ENCODE assay signal across 1 cellular context in the genomic region with DNA sequence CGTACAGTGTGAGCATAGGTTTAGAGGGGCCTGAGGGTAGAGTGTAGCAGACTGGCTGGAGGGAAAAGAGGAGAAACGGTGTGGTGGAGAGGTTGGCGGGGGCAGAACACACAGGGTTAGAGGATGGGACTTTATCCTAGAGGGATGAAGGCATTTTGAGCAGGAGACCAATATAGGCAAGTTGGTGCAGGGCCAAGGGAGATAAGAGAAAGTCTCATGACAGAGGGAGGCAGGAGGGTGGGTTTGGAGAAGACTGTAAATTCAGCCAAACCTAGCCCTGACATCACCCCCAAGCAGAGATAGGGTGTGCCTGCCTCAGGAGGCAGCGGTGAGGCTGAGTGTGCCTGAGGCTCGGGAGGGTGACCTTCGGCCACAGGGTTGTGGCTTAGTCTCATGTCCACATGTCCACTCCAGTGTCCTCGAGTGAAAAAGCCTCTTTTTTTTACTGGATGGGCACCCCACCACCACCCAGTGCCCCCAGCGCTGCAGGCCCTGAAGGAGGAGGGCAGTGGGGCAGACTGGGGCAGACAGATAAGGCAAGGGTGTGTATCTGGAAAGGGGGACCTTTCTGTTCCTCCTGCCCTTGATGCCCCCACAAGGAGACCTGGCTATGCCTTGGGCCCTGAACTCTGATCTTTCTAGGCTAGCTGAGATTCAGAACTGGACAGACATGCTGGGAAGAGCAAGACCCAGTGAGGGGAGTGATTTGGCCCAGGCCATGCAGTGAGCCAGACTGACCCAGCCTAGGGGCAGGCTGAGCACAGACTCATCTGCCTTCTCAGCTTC.
TF ChIP-seq lines count a peak whose summit lies in the region.

No MANE protein-coding gene starts in this region.

TF ChIP-seq in K562, 482 proteins besides CTCF, POLR2A, EP300 and RAD21 (continued from another document and continues in another):
- no peak for TF ChIP-seq SNRNP70 (optimal IDR thresholded peaks at IDR 0.05; ENCODE audit: low read depth, low read length)
- no peak for TF ChIP-seq ATF1 (CRISPR knock-in tag; IDR thresholded peaks at IDR 0.05)
- TF ChIP-seq ATF1 (tag; IDR thresholded peaks at IDR 0.05) = peak; percentile 65
- TF ChIP-seq ZFP30 (CRISPR knock-in tag; IDR thresholded peaks at IDR 0.05; ENCODE audit: borderline replicate concordance) = no peak
- TF ChIP-seq NR2C2 (CRISPR knock-in tag; IDR thresholded peaks at IDR 0.05) = no peak
- TF ChIP-seq NR2C2 (tag; IDR thresholded peaks at IDR 0.05) = peak; percentile 70
- TF ChIP-seq, protein P1, sequence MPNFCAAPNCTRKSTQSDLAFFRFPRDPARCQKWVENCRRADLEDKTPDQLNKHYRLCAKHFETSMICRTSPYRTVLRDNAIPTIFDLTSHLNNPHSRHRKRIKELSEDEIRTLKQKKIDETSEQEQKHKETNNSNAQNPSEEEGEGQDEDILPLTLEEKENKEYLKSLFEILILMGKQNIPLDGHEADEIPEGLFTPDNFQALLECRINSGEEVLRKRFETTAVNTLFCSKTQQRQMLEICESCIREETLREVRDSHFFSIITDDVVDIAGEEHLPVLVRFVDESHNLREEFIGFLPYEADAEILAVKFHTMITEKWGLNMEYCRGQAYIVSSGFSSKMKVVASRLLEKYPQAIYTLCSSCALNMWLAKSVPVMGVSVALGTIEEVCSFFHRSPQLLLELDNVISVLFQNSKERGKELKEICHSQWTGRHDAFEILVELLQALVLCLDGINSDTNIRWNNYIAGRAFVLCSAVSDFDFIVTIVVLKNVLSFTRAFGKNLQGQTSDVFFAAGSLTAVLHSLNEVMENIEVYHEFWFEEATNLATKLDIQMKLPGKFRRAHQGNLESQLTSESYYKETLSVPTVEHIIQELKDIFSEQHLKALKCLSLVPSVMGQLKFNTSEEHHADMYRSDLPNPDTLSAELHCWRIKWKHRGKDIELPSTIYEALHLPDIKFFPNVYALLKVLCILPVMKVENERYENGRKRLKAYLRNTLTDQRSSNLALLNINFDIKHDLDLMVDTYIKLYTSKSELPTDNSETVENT (CRISPR knock-in tag; IDR thresholded peaks at IDR 0.05) = 0 out of 2 replicates have a peak, but pooled peaks have one; percentile 9
- no peak for TF ChIP-seq PPARD (CRISPR knock-in tag; IDR thresholded peaks at IDR 0.05)
- TF ChIP-seq NCOA6 (IDR thresholded peaks at IDR 0.05) = no peak
- no peak for TF ChIP-seq HOXB6 (CRISPR knock-in tag; IDR thresholded peaks at IDR 0.05; ENCODE audit: borderline replicate concordance)
- TF ChIP-seq, protein P2, sequence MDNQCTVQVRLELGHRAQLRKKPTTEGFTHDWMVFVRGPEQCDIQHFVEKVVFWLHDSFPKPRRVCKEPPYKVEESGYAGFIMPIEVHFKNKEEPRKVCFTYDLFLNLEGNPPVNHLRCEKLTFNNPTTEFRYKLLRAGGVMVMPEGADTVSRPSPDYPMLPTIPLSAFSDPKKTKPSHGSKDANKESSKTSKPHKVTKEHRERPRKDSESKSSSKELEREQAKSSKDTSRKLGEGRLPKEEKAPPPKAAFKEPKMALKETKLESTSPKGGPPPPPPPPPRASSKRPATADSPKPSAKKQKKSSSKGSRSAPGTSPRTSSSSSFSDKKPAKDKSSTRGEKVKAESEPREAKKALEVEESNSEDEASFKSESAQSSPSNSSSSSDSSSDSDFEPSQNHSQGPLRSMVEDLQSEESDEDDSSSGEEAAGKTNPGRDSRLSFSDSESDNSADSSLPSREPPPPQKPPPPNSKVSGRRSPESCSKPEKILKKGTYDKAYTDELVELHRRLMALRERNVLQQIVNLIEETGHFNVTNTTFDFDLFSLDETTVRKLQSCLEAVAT (IDR thresholded peaks at IDR 0.05) = no peak
- TF ChIP-seq ZNF263 (CRISPR knock-in tag; IDR thresholded peaks at IDR 0.05; ENCODE audit: borderline replicate concordance) = no peak
- TF ChIP-seq, protein P3, sequence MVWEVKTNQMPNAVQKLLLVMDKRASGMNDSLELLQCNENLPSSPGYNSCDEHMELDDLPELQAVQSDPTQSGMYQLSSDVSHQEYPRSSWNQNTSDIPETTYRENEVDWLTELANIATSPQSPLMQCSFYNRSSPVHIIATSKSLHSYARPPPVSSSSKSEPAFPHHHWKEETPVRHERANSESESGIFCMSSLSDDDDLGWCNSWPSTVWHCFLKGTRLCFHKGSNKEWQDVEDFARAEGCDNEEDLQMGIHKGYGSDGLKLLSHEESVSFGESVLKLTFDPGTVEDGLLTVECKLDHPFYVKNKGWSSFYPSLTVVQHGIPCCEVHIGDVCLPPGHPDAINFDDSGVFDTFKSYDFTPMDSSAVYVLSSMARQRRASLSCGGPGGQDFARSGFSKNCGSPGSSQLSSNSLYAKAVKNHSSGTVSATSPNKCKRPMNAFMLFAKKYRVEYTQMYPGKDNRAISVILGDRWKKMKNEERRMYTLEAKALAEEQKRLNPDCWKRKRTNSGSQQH (CRISPR knock-in tag; IDR thresholded peaks at IDR 0.05) = 0 out of 2 replicates have a peak, but pooled peaks have one; percentile 52
- TF ChIP-seq, protein P4, sequence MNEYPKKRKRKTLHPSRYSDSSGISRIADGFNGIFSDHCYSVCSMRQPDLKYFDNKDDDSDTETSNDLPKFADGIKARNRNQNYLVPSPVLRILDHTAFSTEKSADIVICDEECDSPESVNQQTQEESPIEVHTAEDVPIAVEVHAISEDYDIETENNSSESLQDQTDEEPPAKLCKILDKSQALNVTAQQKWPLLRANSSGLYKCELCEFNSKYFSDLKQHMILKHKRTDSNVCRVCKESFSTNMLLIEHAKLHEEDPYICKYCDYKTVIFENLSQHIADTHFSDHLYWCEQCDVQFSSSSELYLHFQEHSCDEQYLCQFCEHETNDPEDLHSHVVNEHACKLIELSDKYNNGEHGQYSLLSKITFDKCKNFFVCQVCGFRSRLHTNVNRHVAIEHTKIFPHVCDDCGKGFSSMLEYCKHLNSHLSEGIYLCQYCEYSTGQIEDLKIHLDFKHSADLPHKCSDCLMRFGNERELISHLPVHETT (CRISPR knock-in tag; conservative IDR thresholded peaks at IDR 0.05 in 1 of 2, IDR thresholded peaks at IDR 0.05 in 1 of 2) = peak in 1 of 2 experiments; percentile 54; a peak in 1 of 4 replicates
- TF ChIP-seq, protein P5, sequence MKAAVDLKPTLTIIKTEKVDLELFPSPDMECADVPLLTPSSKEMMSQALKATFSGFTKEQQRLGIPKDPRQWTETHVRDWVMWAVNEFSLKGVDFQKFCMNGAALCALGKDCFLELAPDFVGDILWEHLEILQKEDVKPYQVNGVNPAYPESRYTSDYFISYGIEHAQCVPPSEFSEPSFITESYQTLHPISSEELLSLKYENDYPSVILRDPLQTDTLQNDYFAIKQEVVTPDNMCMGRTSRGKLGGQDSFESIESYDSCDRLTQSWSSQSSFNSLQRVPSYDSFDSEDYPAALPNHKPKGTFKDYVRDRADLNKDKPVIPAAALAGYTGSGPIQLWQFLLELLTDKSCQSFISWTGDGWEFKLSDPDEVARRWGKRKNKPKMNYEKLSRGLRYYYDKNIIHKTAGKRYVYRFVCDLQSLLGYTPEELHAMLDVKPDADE (conservative IDR thresholded peaks at IDR 0.05; ENCODE audit: control insufficient read depth, low read depth, low read length) = no peak
- no peak for TF ChIP-seq NFXL1 (CRISPR knock-in tag; IDR thresholded peaks at IDR 0.05)
- TF ChIP-seq, protein P6, sequence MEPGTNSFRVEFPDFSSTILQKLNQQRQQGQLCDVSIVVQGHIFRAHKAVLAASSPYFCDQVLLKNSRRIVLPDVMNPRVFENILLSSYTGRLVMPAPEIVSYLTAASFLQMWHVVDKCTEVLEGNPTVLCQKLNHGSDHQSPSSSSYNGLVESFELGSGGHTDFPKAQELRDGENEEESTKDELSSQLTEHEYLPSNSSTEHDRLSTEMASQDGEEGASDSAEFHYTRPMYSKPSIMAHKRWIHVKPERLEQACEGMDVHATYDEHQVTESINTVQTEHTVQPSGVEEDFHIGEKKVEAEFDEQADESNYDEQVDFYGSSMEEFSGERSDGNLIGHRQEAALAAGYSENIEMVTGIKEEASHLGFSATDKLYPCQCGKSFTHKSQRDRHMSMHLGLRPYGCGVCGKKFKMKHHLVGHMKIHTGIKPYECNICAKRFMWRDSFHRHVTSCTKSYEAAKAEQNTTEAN (CRISPR knock-in tag; IDR thresholded peaks at IDR 0.05) = no peak
- no peak for TF ChIP-seq NR2C1 (IDR thresholded peaks at IDR 0.05)
- TF ChIP-seq NR2C1 (tag; IDR thresholded peaks at IDR 0.05) = no peak
- TF ChIP-seq, protein P7, sequence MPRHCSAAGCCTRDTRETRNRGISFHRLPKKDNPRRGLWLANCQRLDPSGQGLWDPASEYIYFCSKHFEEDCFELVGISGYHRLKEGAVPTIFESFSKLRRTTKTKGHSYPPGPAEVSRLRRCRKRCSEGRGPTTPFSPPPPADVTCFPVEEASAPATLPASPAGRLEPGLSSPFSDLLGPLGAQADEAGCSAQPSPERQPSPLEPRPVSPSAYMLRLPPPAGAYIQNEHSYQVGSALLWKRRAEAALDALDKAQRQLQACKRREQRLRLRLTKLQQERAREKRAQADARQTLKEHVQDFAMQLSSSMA (CRISPR knock-in tag; IDR thresholded peaks at IDR 0.05) = no peak
- TF ChIP-seq NFE2 (IDR thresholded peaks at IDR 0.05; ENCODE audit: low read depth) = no peak
- TF ChIP-seq ARHGAP35 (IDR thresholded peaks at IDR 0.05; ENCODE audit: partially characterized antibody) = no peak
- no peak for TF ChIP-seq TAF1 (IDR thresholded peaks at IDR 0.05; ENCODE audit: control insufficient read depth, extremely low read depth, insufficient read depth, low read length, severe bottlenecking)
- TF ChIP-seq, protein P8, sequence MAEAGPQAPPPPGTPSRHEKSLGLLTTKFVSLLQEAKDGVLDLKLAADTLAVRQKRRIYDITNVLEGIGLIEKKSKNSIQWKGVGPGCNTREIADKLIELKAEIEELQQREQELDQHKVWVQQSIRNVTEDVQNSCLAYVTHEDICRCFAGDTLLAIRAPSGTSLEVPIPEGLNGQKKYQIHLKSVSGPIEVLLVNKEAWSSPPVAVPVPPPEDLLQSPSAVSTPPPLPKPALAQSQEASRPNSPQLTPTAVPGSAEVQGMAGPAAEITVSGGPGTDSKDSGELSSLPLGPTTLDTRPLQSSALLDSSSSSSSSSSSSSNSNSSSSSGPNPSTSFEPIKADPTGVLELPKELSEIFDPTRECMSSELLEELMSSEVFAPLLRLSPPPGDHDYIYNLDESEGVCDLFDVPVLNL (CRISPR knock-in tag; IDR thresholded peaks at IDR 0.05; ENCODE audit: low read depth) = no peak
- TF ChIP-seq, protein P9, sequence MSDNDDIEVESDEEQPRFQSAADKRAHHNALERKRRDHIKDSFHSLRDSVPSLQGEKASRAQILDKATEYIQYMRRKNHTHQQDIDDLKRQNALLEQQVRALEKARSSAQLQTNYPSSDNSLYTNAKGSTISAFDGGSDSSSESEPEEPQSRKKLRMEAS (CRISPR knock-in tag; IDR thresholded peaks at IDR 0.05) = 0 out of 2 replicates have a peak, but pooled peaks have one; percentile 38
- TF ChIP-seq ELF2 (CRISPR knock-in tag; IDR thresholded peaks at IDR 0.05) = no peak
- TF ChIP-seq ZNF830 (CRISPR knock-in tag; IDR thresholded peaks at IDR 0.05) = no peak
- TF ChIP-seq, protein P10, sequence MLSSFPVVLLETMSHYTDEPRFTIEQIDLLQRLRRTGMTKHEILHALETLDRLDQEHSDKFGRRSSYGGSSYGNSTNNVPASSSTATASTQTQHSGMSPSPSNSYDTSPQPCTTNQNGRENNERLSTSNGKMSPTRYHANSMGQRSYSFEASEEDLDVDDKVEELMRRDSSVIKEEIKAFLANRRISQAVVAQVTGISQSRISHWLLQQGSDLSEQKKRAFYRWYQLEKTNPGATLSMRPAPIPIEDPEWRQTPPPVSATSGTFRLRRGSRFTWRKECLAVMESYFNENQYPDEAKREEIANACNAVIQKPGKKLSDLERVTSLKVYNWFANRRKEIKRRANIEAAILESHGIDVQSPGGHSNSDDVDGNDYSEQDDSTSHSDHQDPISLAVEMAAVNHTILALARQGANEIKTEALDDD (IDR thresholded peaks at IDR 0.05) = peak; percentile 38; the same call in 1 of the 2 replicates
- no peak for TF ChIP-seq HDAC3 (IDR thresholded peaks at IDR 0.05; ENCODE audit: borderline replicate concordance, partially characterized antibody)
- 0 out of 2 replicates have a peak, but pooled peaks have one; percentile 44 for TF ChIP-seq MTA1 (IDR thresholded peaks at IDR 0.05; ENCODE audit: borderline replicate concordance)
- no peak for TF ChIP-seq SMAD2 (IDR thresholded peaks at IDR 0.05; ENCODE audit: low read depth, low read length)
- TF ChIP-seq RBM22 (IDR thresholded peaks at IDR 0.05; ENCODE audit: low read depth, low read length, poor library complexity, severe bottlenecking) = no peak
- TF ChIP-seq HCFC1 (IDR thresholded peaks at IDR 0.05; ENCODE audit: low read depth, low read length) = no peak
- TF ChIP-seq OTX1 (CRISPR knock-in tag; IDR thresholded peaks at IDR 0.05) = peak; percentile 70; the same call in 1 of the 2 replicates
- TF ChIP-seq NFRKB (IDR thresholded peaks at IDR 0.05; ENCODE audit: low read depth) = no peak
- TF ChIP-seq, protein P11, sequence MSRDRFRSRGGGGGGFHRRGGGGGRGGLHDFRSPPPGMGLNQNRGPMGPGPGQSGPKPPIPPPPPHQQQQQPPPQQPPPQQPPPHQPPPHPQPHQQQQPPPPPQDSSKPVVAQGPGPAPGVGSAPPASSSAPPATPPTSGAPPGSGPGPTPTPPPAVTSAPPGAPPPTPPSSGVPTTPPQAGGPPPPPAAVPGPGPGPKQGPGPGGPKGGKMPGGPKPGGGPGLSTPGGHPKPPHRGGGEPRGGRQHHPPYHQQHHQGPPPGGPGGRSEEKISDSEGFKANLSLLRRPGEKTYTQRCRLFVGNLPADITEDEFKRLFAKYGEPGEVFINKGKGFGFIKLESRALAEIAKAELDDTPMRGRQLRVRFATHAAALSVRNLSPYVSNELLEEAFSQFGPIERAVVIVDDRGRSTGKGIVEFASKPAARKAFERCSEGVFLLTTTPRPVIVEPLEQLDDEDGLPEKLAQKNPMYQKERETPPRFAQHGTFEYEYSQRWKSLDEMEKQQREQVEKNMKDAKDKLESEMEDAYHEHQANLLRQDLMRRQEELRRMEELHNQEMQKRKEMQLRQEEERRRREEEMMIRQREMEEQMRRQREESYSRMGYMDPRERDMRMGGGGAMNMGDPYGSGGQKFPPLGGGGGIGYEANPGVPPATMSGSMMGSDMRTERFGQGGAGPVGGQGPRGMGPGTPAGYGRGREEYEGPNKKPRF (IDR thresholded peaks at IDR 0.05; ENCODE audit: low read depth, low read length) = no peak
- TF ChIP-seq, protein P12, sequence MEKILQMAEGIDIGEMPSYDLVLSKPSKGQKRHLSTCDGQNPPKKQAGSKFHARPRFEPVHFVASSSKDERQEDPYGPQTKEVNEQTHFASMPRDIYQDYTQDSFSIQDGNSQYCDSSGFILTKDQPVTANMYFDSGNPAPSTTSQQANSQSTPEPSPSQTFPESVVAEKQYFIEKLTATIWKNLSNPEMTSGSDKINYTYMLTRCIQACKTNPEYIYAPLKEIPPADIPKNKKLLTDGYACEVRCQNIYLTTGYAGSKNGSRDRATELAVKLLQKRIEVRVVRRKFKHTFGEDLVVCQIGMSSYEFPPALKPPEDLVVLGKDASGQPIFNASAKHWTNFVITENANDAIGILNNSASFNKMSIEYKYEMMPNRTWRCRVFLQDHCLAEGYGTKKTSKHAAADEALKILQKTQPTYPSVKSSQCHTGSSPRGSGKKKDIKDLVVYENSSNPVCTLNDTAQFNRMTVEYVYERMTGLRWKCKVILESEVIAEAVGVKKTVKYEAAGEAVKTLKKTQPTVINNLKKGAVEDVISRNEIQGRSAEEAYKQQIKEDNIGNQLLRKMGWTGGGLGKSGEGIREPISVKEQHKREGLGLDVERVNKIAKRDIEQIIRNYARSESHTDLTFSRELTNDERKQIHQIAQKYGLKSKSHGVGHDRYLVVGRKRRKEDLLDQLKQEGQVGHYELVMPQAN (IDR thresholded peaks at IDR 0.05; ENCODE audit: borderline replicate concordance) = no peak
